In the genomic region with DNA sequence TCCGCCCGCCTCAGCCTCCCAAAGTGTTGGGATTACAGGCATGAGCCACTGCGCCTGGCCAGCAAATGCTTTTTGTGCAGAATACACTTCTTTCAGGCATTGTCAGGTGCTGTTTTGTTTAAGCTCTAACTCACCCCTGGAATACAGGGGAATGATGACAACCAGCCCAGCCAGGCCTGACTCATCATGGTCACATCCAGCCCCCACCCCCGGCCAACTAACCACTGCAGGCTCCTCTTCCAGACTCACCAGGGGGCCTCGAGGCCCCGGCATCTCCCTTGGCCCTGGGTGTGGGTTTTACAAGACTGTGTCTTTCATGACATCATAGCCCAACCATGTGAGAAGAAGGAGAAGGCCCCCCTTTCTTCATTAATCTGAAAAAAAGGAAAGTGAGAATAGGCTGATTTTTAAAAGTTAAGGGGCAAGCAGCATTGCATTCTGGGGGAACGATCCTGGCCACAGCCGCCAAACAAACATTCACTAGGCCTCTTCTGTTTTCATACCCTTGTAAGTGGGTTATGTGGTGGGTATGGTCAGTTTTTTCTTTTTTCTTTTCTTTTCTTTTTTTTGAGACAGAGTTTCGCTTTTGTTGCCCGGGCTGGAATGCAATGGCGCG, we compare ENCODE assay signal across 9 cellular contexts. TPM values are rescaled to one million over a fixed set of nuclear protein-coding genes. Genes with fewer than 3 reads are reported as not detected.
DNase-seq lines count a peak whose midpoint lies in the region; FAIRE-seq and TF ChIP-seq lines count a peak whose summit lies in the region.
"Had no signal": no experiment of that assay in that cellular context is flagged by ENCODE, and none has a peak within 500 bp of the region (broad histone marks: within the 10 kb centered on the region; RNA-seq: fewer than 3 reads in every experiment).

No MANE protein-coding gene starts in this region.

- no peaks in the 10 kb centered on the region for H3K9me3 ChIP-seq in A673 (ENCODE audit: low read depth, low read length, poor library complexity, severe bottlenecking)

- POLR2A ChIA-PET in A673 (lab: Charles Lee; ENCODE audit: low non-redundant PET) = no interaction called here

- CTCF ChIA-PET in A673 (lab: Charles Lee) = no interaction called here

- H3K4me3 ChIP-seq in A673 (ENCODE audit: low read depth, low read length, poor library complexity, severe bottlenecking) = no peak overlapping the region

- H3K4me1 ChIP-seq in A673 (ENCODE audit: insufficient read depth, low read length, poor library complexity, severe bottlenecking) = no peaks in the 10 kb centered on the region

- H3K36me3 ChIP-seq in A673 (ENCODE audit: insufficient read depth, low read length, poor library complexity, severe bottlenecking) = no peaks in the 10 kb centered on the region

- DNase-seq in A673 (ENCODE audit: low spot score) (peak; percentile 73), HTR-8/SVneo (ENCODE audit: insufficient read length, low spot score) (peak; percentile 91), brain pericyte (ENCODE audit: low read depth, low spot score) (peak; percentile 96), kidney glomerular epithelial cell (lab: John Stamatoyannopoulos, UW) (peak; percentile 89), NCI-H446 (lab: John Stamatoyannopoulos, UW) (no peak), NCI-H2029 treated with DMSO at 0.1 percent for 48 hours (lab: John Stamatoyannopoulos, UW) (no peak), NCI-H2171 treated with DMSO at 0.1 percent for 48 hours (lab: John Stamatoyannopoulos, UW) (no peak)
- DNase-seq in activated naive CD4-positive, alpha-beta T cell treated with anti-CD3 and anti-CD28 coated beads, Interleukin-2, amount 50 U/mL, for 16 hours = no peak
- DNase-seq: CD4-positive, alpha-beta memory T cell had no signal

- peak; percentile 77 for FAIRE-seq in HTR-8/SVneo (lab: Jason Lieb, UNC)

- H3K27ac ChIP-seq in A673 (ENCODE audit: low read depth, low read length, poor library complexity, severe bottlenecking) = no peak overlapping the region

- H3K27me3 ChIP-seq in A673 (replicated peaks; ENCODE audit: insufficient read depth, low read depth, low read length, poor library complexity) = no peaks in the 10 kb centered on the region

- TF ChIP-seq CTCF in A673 (conservative IDR thresholded peaks at IDR 0.05; ENCODE audit: low read depth, low read length) = no peak

- BruUV-seq in A673 (replicated peaks; lab: Mats Ljungman, UMichigan) = no TSS peak

- intact Hi-C loops in A673 (cut with micrococcal nuclease; ENCODE audit: unreplicated experiment) = no loop called here

RNA-seq across cellular contexts. Expression of gene OLFML2A, which starts 35.6 kb away (rescaled TPM):
- total RNA-seq in A673 (2021) = 1.4 and 2.9 TPM in 2 replicates
- total RNA-seq: CD4-positive, alpha-beta memory T cell had no signal

RNA-seq across cellular contexts. Expression of gene WDR38, which starts 40.8 kb away (rescaled TPM):
- total RNA-seq in A673 (2021) = not detected in 2 replicates
- total RNA-seq: CD4-positive, alpha-beta memory T cell had no signal

RNA-seq across cellular contexts. Expression of gene NR6A1, which starts 41.4 kb away (rescaled TPM):
- 5.3 and 6.8 TPM in 2 replicates for total RNA-seq in A673 (2021)

RNA-seq across cellular contexts. Expression of gene RPL35, which starts 49.2 kb away (rescaled TPM):
- 1,564 and 1,637 TPM in 2 replicates for total RNA-seq in A673 (2021)

RNA-seq across cellular contexts. Expression of gene ARPC5L, which starts 49.4 kb away (rescaled TPM):
- 73.3 and 73.9 TPM in 2 replicates for total RNA-seq in A673 (2021)

Comparison
In these comparisons a context has a peak if more than half of its experiments do, and no peak if none do; other contexts are left out.
1. DNase-seq: peak in A673 (single experiment), HTR-8/SVneo (single experiment), brain pericyte (single experiment) and kidney glomerular epithelial cell (single experiment); none in activated naive CD4-positive, alpha-beta T cell treated with anti-CD3 and anti-CD28 coated beads, Interleukin-2, amount 50 U/mL, for 16 hours (single experiment), NCI-H446 (0 of 2), NCI-H2029 treated with DMSO at 0.1 percent for 48 hours (single experiment) and NCI-H2171 treated with DMSO at 0.1 percent for 48 hours (single experiment).